Comparison of ENCODE assay signal across 8 cellular contexts in genomic region chr2:714005-714741, GRCh38. TPM values are rescaled to one million over a fixed set of nuclear protein-coding genes. Genes with fewer than 3 reads are reported as not detected.
DNase-seq lines count a peak whose midpoint lies in the region; ATAC-seq and TF ChIP-seq lines count a peak whose summit lies in the region.

No MANE protein-coding gene starts in this region.

- DNase-seq in Right ventricle myocardium superior: no peak
- no peak for DNase-seq in cardiac septum (ENCODE audit: low spot score)
- peak; percentile 31 for DNase-seq in HT1080 (ENCODE audit: low read depth)
- DNase-seq in NOMO-1 (lab: John Stamatoyannopoulos, UW; ENCODE audit: unreplicated experiment in 2 of 2): peak; percentile 20 to 57
- DNase-seq in brain microvascular endothelial cell: peak; percentile 45
- DNase-seq in kidney tubule cell (ENCODE audit: low spot score): peak; percentile 68
- DNase-seq in stromal cell of bone marrow (ENCODE audit: low read depth): peak; percentile 19

- intact Hi-C loops in Right ventricle myocardium superior (cut with DNase I) (loop anchor here (5.0 kb wide), 1 partner anchor 833 kb away; no protein-coding TSS in a partner anchor), cardiac septum (cut with DNase I) (loop anchor here (2.0 kb wide), 1 partner anchor 833 kb away; no protein-coding TSS in a partner anchor)

- H3K27ac ChIP-seq in brain microvascular endothelial cell: no peak overlapping the region

- H3K36me3 ChIP-seq in brain microvascular endothelial cell (replicated peaks): no peaks in the 10 kb centered on the region

- no peaks in the 10 kb centered on the region for H3K27me3 ChIP-seq in brain microvascular endothelial cell (replicated peaks)

- peak; percentile 68 for ATAC-seq in Right ventricle myocardium superior (ENCODE audit: poor library complexity)
- peak; percentile 98 for ATAC-seq in GM21717 (IDR thresholded peaks at IDR 0.05; ENCODE audit: unreplicated experiment)

- no peak overlapping the region for H3K4me3 ChIP-seq in brain microvascular endothelial cell (ENCODE audit: low read depth, low read length)

- TF ChIP-seq CTCF in brain microvascular endothelial cell (IDR thresholded peaks at IDR 0.05; ENCODE audit: low read depth, low read length, missing control alignments): peak; percentile 79

- in situ Hi-C loops in brain microvascular endothelial cell (cut with HindIII; ENCODE audit: low pct_ligation_motif_present, low sequenced_read_pairs): no loop called here

RNA-seq across cellular contexts. Expression of gene TMEM18, which starts 37.0 kb away (rescaled TPM):
- total RNA-seq in Right ventricle myocardium superior: 10.3 TPM
- total RNA-seq in cardiac septum: 8.8 TPM
- total RNA-seq in HT1080 (2014; rRNA removed; shearing (Covaris generic)): 22.5 and 27.5 TPM in 2 replicates
- 18.2 and 23.3 TPM in 2 replicates for polyA plus RNA-seq in HT1080 (2015; cell fraction: cytosol; rRNA removed)
- 21.3 and 27.5 TPM in 2 replicates for polyA plus RNA-seq in HT1080 (2015; cell fraction: nucleus; rRNA removed)

Comparison
In these comparisons a context has a peak if more than half of its experiments do, and no peak if none do; other contexts are left out.
1. DNase-seq: peak in HT1080 (single experiment), NOMO-1 (2 of 2), brain microvascular endothelial cell (single experiment), kidney tubule cell (single experiment) and stromal cell of bone marrow (single experiment); none in Right ventricle myocardium superior (single experiment) and cardiac septum (single experiment).